In genomic region chr11:73384127-73384441, GRCh38 we compare ENCODE assay signal across 13 cellular contexts. TPM values are rescaled to one million over a fixed set of nuclear protein-coding genes. Genes with fewer than 3 reads are reported as not detected.
DNase-seq lines count a peak whose midpoint lies in the region; ATAC-seq, FAIRE-seq and TF ChIP-seq lines count a peak whose summit lies in the region.
"Had no signal": no experiment of that assay in that cellular context is flagged by ENCODE, and none has a peak within 500 bp of the region (broad histone marks: within the 10 kb centered on the region; RNA-seq: fewer than 3 reads in every experiment).

No MANE protein-coding gene starts in this region.

- 80% methylated on average over 5 of the region's 7 CpGs for WGBS in right lobe of liver (ENCODE audit: insufficient coverage, low coverage, low lambda C conversion rate, missing lambda C conversion rate)
- WGBS in HepG2 (ENCODE audit: low lambda C conversion rate), result 99% methylated on average over 5 of the region's 7 CpGs
- WGBS in transverse colon (ENCODE audit: low coverage in 1 of 2), 2 donors, result 92% methylated on average over 7 of the region's 7 CpGs; no CpG with 5 or more reads in 1 of the 2 donors

- no peak for TF ChIP-seq POLR2A in right lobe of liver (IDR thresholded peaks at IDR 0.05)
- TF ChIP-seq POLR2A in HepG2 (IDR thresholded peaks at IDR 0.05; ENCODE audit: insufficient read depth in 1 of 2, low read depth in 2 of 2, low read length in 2 of 2), result no peak
- no peak for TF ChIP-seq POLR2A in transverse colon (IDR thresholded peaks at IDR 0.05)

- in situ Hi-C loops in HepG2 (cut with HindIII; ENCODE audit: extremely low pct_ligation_motif_present, low pct_unique_long_range_greater_than_20kb) (no loop called here), transverse colon (cut with MboI; ENCODE audit: low pct_ligation_motif_present in 1 of 4, low pct_unique_long_range_greater_than_20kb in 1 of 4, low sequenced_read_pairs in 3 of 4) (no loop called here)

- ATAC-seq in right lobe of liver, result no peak
- no peak for ATAC-seq in HepG2
- ATAC-seq in T-helper 17 cell, result no peak
- ATAC-seq: HCT116 had no signal

- H3K27ac Mint-ChIP-seq in T-helper 17 cell, result peak overlapping the region; percentile 87

- H3K27me3 ChIP-seq in right lobe of liver (no peaks in the 10 kb centered on the region), HepG2 (ENCODE audit: control insufficient read depth in 1 of 2, insufficient read depth in 2 of 2, low read length in 2 of 2) (no peaks in the 10 kb centered on the region), layer of hippocampus (ENCODE audit: control insufficient read depth, insufficient read depth, low read length) (no peaks in the 10 kb centered on the region), transverse colon (no peaks in the 10 kb centered on the region)

- FAIRE-seq in HepG2 (lab: Jason Lieb, UNC), result no peak

- H3K9me3 ChIP-seq in right lobe of liver (no peaks in the 10 kb centered on the region), HepG2 (ENCODE audit: low read length) (no peaks in the 10 kb centered on the region), T-helper 17 cell (ENCODE audit: control insufficient read depth, low read length, poor library complexity, severe bottlenecking) (no peaks in the 10 kb centered on the region), transverse colon (no peaks in the 10 kb centered on the region)

- intact Hi-C loops in right lobe of liver (cut with DNase I), result loop anchor here in 1 of 2 donors (10.0 kb wide), 1 partner anchor 89 kb away; no protein-coding TSS in a partner anchor
- intact Hi-C loops in HepG2 (cut with micrococcal nuclease; ENCODE audit: unreplicated experiment), result no loop called here
- intact Hi-C loops in transverse colon (cut with DNase I; ENCODE audit: low total_unique reads), result no loop called here

- no peaks in the 10 kb centered on the region for H4K20me1 ChIP-seq in HepG2 (ENCODE audit: insufficient read depth, low read length)

- no peak overlapping the region for H3K4me2 ChIP-seq in HepG2 (ENCODE audit: low read depth, low read length)

- H3K27ac ChIP-seq in right lobe of liver (peak overlapping the region in 2 of 3 donors; percentile 53 to 72), HepG2 (ENCODE audit: extremely low read length, insufficient read depth, low read length) (no peak overlapping the region), layer of hippocampus (ENCODE audit: low read depth, low read length) (peak overlapping the region; percentile 76), transverse colon (peak overlapping the region; percentile 47 to 66 (median 57))

- H3K4me3 ChIP-seq in right lobe of liver (no peak overlapping the region), HepG2 (replicated peaks in 1 of 3; ENCODE audit: insufficient read depth in 1 of 3, low read depth in 2 of 3, low read length in 3 of 3) (no peak overlapping the region), transverse colon (no peak overlapping the region), foreskin fibroblast (ENCODE audit: low read depth in 1 of 2, low read length in 2 of 2) (no peak overlapping the region)

- DNase-seq in right lobe of liver, result no peak
- no peak for DNase-seq in HepG2 (ENCODE audit: low spot score)
- no peak for DNase-seq in T-helper 17 cell
- DNase-seq in transverse colon, result no peak
- DNase-seq in foreskin fibroblast, result no peak
- no peak for DNase-seq in AG08395 (ENCODE audit: low spot score)
- DNase-seq in DMS79 (lab: John Stamatoyannopoulos, UW), result no peak
- DNase-seq: activated CD4-positive, alpha-beta T cell treated with anti-CD3 and anti-CD28 coated beads for 48 hours; mammary epithelial cell; MM.1S; NCI-H2227 treated with DMSO at 0.1 percent for 48 hours had no signal

- H3K79me2 ChIP-seq in HepG2 (ENCODE audit: insufficient read depth, low read length), result peaks cover 10% of the 10 kb centered on the region

- H3K9ac ChIP-seq in HepG2 (ENCODE audit: insufficient read depth, low read depth, low read length), result no peak overlapping the region

- H3K4me1 Mint-ChIP-seq in T-helper 17 cell, result peaks cover 55% of the 10 kb centered on the region

- no peaks in the 10 kb centered on the region for H3K27me3 Mint-ChIP-seq in T-helper 17 cell

- TF ChIP-seq CTCF in right lobe of liver (IDR thresholded peaks at IDR 0.05) (no peak), HepG2 (CRISPR knock-in tag; IDR thresholded peaks at IDR 0.05) (no peak), transverse colon (IDR thresholded peaks at IDR 0.05) (no peak), foreskin fibroblast (IDR thresholded peaks at IDR 0.05; ENCODE audit: low read depth, low read length) (no peak)

- CTCF ChIA-PET in HepG2 (lab: Yijun Ruan, JAX; ENCODE audit: low intra/inter-chr PET ratio, low total read pairs), result no interaction called here

- POLR2A ChIA-PET in HepG2 (lab: Yijun Ruan, JAX), result no interaction called here

- H3K4me3 Mint-ChIP-seq in T-helper 17 cell, result peak overlapping the region; percentile 84

- TF ChIP-seq EP300 in HepG2 (IDR thresholded peaks at IDR 0.05; ENCODE audit: low read depth in 2 of 2, low read length in 2 of 2) (no peak), HepG2 (CRISPR knock-in tag; IDR thresholded peaks at IDR 0.05; ENCODE audit: borderline replicate concordance) (no peak), transverse colon (IDR thresholded peaks at IDR 0.05; ENCODE audit: low read depth) (no peak)

- no peak for TF ChIP-seq RAD21 in HepG2 (CRISPR knock-in tag; IDR thresholded peaks at IDR 0.05)

- H3K36me3 ChIP-seq in right lobe of liver, result no peaks in the 10 kb centered on the region
- H3K36me3 ChIP-seq in HepG2 (replicated peaks in 1 of 2; ENCODE audit: control insufficient read depth in 1 of 2, insufficient read depth in 2 of 2, low read length in 2 of 2), result no peaks in the 10 kb centered on the region
- no peaks in the 10 kb centered on the region for H3K36me3 ChIP-seq in transverse colon

- H3K4me1 ChIP-seq in right lobe of liver (peaks cover 0 to 8% (median 0%) of the 10 kb centered on the region in 4 donors), HepG2 (ENCODE audit: insufficient read depth, low read length) (peaks cover 16% of the 10 kb centered on the region), transverse colon (peaks cover 7 to 47% (median 17%) of the 10 kb centered on the region in 4 donors)

- H2AFZ ChIP-seq in HepG2 (ENCODE audit: low read length), result no peak overlapping the region

- BruUV-seq in HepG2 (replicated peaks; lab: Mats Ljungman, UMichigan), result no TSS peak

- peaks cover 2% of the 10 kb centered on the region for H3K36me3 Mint-ChIP-seq in T-helper 17 cell (ENCODE audit: low read depth)

TF ChIP-seq in HepG2, 621 proteins besides CTCF, POLR2A, EP300 and RAD21 (continues in another document):
- TF ChIP-seq HMGXB4 (CRISPR knock-in tag; IDR thresholded peaks at IDR 0.05; ENCODE audit: borderline replicate concordance in 1 of 2, low read depth in 1 of 2) (no peak), SUZ12 (IDR thresholded peaks at IDR 0.05; ENCODE audit: low read depth, low read length) (no peak), PRPF4 (IDR thresholded peaks at IDR 0.05; ENCODE audit: low read depth, low read length, poor library complexity, severe bottlenecking) (no peak), TMF1 (CRISPR knock-in tag; IDR thresholded peaks at IDR 0.05; ENCODE audit: low read depth) (no peak)

RNA-seq across cellular contexts. Expression of gene RELT, which starts 7.9 kb away (rescaled TPM):
- total RNA-seq in right lobe of liver (1 to 10 TPM in 5 of 6 experiments, under 1 TPM in 1; 0.81 to 5.4 (median 1.6) TPM), HepG2 (2016; rRNA removed; fragmentation: Illumina TruSeq; extraction: Trizol) (1.6 and 4.7 TPM in 2 replicates), T-helper 17 cell (100 to 1,000 TPM; 139 to 169 TPM), transverse colon (10 to 100 TPM in 1 of 4 donors, 1 to 10 TPM in 3; 2.0 to 10.1 (median 6.1) TPM)
- total RNA-seq in HepG2 (2016; cell fraction: cytosol; rRNA removed; fragmentation: Illumina TruSeq; extraction: Trizol; ENCODE audit: low read depth), result 2.8 and 3.4 TPM in 2 replicates
- total RNA-seq in HepG2 (2016; cell fraction: insoluble cytoplasmic fraction; rRNA removed; fragmentation: Illumina TruSeq; extraction: Trizol), result 1.8 and 4.7 TPM in 2 replicates
- 4.0 and 4.2 TPM in 2 replicates for total RNA-seq in HepG2 (2016; cell fraction: membrane; rRNA removed; fragmentation: Illumina TruSeq; extraction: Trizol)
- total RNA-seq in HepG2 (2016; cell fraction: nucleus; rRNA removed; fragmentation: Illumina TruSeq; extraction: Trizol), result 5.4 TPM in 2 replicates
- polyA plus RNA-seq in HepG2 (2011; rRNA removed), result 2.5 and 3.5 TPM in 2 replicates
- 2.1 and 3.1 TPM in 2 replicates for polyA plus RNA-seq in HepG2 (2011; cell fraction: cytosol; rRNA removed)
- polyA plus RNA-seq in HepG2 (2011; cell fraction: nucleus; rRNA removed), result 12.5 and 18.1 TPM in 2 replicates
- polyA plus RNA-seq in HepG2 (2012), result 1.0 and 2.7 TPM in 2 replicates
- 0.36 and 0.55 TPM in 2 replicates for polyA plus RNA-seq in HepG2 (2016; cell fraction: cytosol; fragmentation: Illumina TruSeq; extraction: Trizol; ENCODE audit: low read depth)
- polyA plus RNA-seq in HepG2 (2016; cell fraction: insoluble cytoplasmic fraction; fragmentation: Illumina TruSeq; extraction: Trizol; ENCODE audit: low read depth), result 1.4 TPM in 2 replicates
- polyA plus RNA-seq in HepG2 (2016; cell fraction: membrane; fragmentation: Illumina TruSeq; extraction: Trizol; ENCODE audit: low read depth), result 0.68 and 0.80 TPM in 2 replicates
- polyA plus RNA-seq in HepG2 (2016; cell fraction: nucleus; fragmentation: Illumina TruSeq; extraction: Trizol; ENCODE audit: insufficient read depth, low read depth), result 14.8 and 15.4 TPM in 2 replicates
- polyA minus RNA-seq in HepG2 (2011; rRNA and poly(A)+ RNA removed; ENCODE audit: low replicate concordance), result 7.0 and 19.1 TPM in 2 replicates
- 1.7 and 2.0 TPM in 2 replicates for polyA minus RNA-seq in HepG2 (2011; cell fraction: cytosol; rRNA and poly(A)+ RNA removed)
- polyA minus RNA-seq in HepG2 (2011; cell fraction: nucleus; rRNA and poly(A)+ RNA removed), result 5.2 and 7.6 TPM in 2 replicates

Comparison
In these comparisons a context has a peak if more than half of its experiments do, and no peak if none do; other contexts are left out.
1. RNA of gene RELT, which starts 7.9 kb away (total RNA-seq): 139 to 169 TPM in T-helper 17 cell; 2.0 to 10.1 TPM in transverse colon, 1.6 to 5.4 TPM in HepG2 and 0.81 to 5.4 TPM in right lobe of liver; every median in the first group is over 10 times any median in the second.